Comparison of ENCODE assay signal across 8 cellular contexts in genomic region chr10:47553214-47553859, GRCh38. TPM values are rescaled to one million over a fixed set of nuclear protein-coding genes. Genes with fewer than 3 reads are reported as not detected.
DNase-seq lines count a peak whose midpoint lies in the region; ATAC-seq and TF ChIP-seq lines count a peak whose summit lies in the region.
"Not testable (repeated sequence)": the region's sequence is repeated elsewhere in the genome, so short reads cannot be mapped to it uniquely, and the experiment has no call there.

No MANE protein-coding gene starts in this region.

- DNase-seq in NCI-H1092 treated with DMSO at 0.1 percent for 48 hours (lab: John Stamatoyannopoulos, UW) (peak; percentile 72), SKM-1 treated with dmso at 0.1 percent for 144 hours (lab: John Stamatoyannopoulos, UW; ENCODE audit: unreplicated experiment) (peak; percentile 71), Right ventricle myocardium superior (peak; percentile 87), ovary (peak; percentile 73 to 87 (median 81)), thoracic aorta (ENCODE audit: low spot score) (peak; percentile 46)
- peak; percentile 76 for DNase-seq in activated naive CD8-positive, alpha-beta T cell treated with anti-CD3 and anti-CD28 coated beads, Interleukin-2, amount 10 ng/mL, durations not matched to agents 7 days and 5 days

- not testable (repeated sequence) for H3K4me1 Mint-ChIP-seq in activated naive CD8-positive, alpha-beta T cell treated with anti-CD3 and anti-CD28 coated beads, Interleukin-2, amount 10 ng/mL, durations not matched to agents 7 days and 5 days

- H3K9me3 Mint-ChIP-seq in activated naive CD8-positive, alpha-beta T cell treated with anti-CD3 and anti-CD28 coated beads, Interleukin-2, amount 10 ng/mL, durations not matched to agents 7 days and 5 days, result not testable (repeated sequence)

- peak overlapping the region; percentile 99 for H3K4me3 Mint-ChIP-seq in activated naive CD8-positive, alpha-beta T cell treated with anti-CD3 and anti-CD28 coated beads, Interleukin-2, amount 10 ng/mL, durations not matched to agents 7 days and 5 days

- H3K27ac ChIP-seq in ovary (peak overlapping the region in 1 of 2 donors; percentile 49), thoracic aorta (peak overlapping the region; percentile 80 to 85)

- H3K27me3 ChIP-seq in ovary; thoracic aorta (replicated peaks; ENCODE audit: insufficient read depth): not testable (repeated sequence)

- H3K36me3 Mint-ChIP-seq in activated naive CD8-positive, alpha-beta T cell treated with anti-CD3 and anti-CD28 coated beads, Interleukin-2, amount 10 ng/mL, durations not matched to agents 7 days and 5 days, result not testable (repeated sequence)

- H3K9me3 ChIP-seq in ovary, thoracic aorta: not testable (repeated sequence)

- TF ChIP-seq EP300 in ovary (IDR thresholded peaks at IDR 0.05), result not testable (repeated sequence)

- POLR2A ChIA-PET in activated naive CD8-positive, alpha-beta T cell treated with anti-CD3 and anti-CD28 coated beads, Interleukin-2, amount 10 ng/mL, durations not matched to agents 7 days and 5 days (lab: Charles Lee), result not testable (repeated sequence)

- peak; percentile 64 for TF ChIP-seq POLR2A in GM10847 (IDR thresholded peaks at IDR 0.05; ENCODE audit: extremely low read depth, insufficient read length)
- not testable (repeated sequence) for TF ChIP-seq POLR2A in ovary (IDR thresholded peaks at IDR 0.05)

- H3K4me3 ChIP-seq in ovary (peak overlapping the region; percentile 58), thoracic aorta (peak overlapping the region; percentile 75)

- H3K27ac Mint-ChIP-seq in activated naive CD8-positive, alpha-beta T cell treated with anti-CD3 and anti-CD28 coated beads, Interleukin-2, amount 10 ng/mL, durations not matched to agents 7 days and 5 days, result peak overlapping the region; percentile 97

- H3K27me3 Mint-ChIP-seq in activated naive CD8-positive, alpha-beta T cell treated with anti-CD3 and anti-CD28 coated beads, Interleukin-2, amount 10 ng/mL, durations not matched to agents 7 days and 5 days, result peaks cover 13% of the 10 kb centered on the region

- ATAC-seq in HG02642 (IDR thresholded peaks at IDR 0.05; ENCODE audit: poor library complexity, unreplicated experiment), result peak; percentile 96
- peak; percentile 87 for ATAC-seq in activated naive CD8-positive, alpha-beta T cell treated with anti-CD3 and anti-CD28 coated beads, Interleukin-2, amount 10 ng/mL, durations not matched to agents 7 days and 5 days (ENCODE audit: low read depth)
- peak; percentile 97 for ATAC-seq in Right ventricle myocardium superior (ENCODE audit: poor library complexity)
- ATAC-seq in thoracic aorta (ENCODE audit: insufficient number of reproducible peaks, low FRiP score, low read depth), result peak; percentile 89

- intact Hi-C loops in Right ventricle myocardium superior (cut with DNase I); ovary (cut with DNase I): not testable (repeated sequence)

- not testable (repeated sequence) for H3K36me3 ChIP-seq in ovary, thoracic aorta

- not testable (repeated sequence) for TF ChIP-seq CTCF in ovary (IDR thresholded peaks at IDR 0.05); thoracic aorta (IDR thresholded peaks at IDR 0.05)

- H3K4me1 ChIP-seq in ovary (ENCODE audit: insufficient read depth); thoracic aorta (ENCODE audit: control insufficient read depth in 1 of 2, low read depth in 2 of 2): not testable (repeated sequence)

- WGBS in ovary, 3 donors, result 0% methylated on average over 27 to 36 of the region's 60 CpGs

RNA-seq across cellular contexts. Expression of gene AGAP9, which starts 29.9 kb away (rescaled TPM):
- 1 to 10 TPM; 4.3 to 4.9 TPM for total RNA-seq in activated naive CD8-positive, alpha-beta T cell treated with anti-CD3 and anti-CD28 coated beads, Interleukin-2, amount 10 ng/mL, durations not matched to agents 7 days and 5 days
- total RNA-seq in Right ventricle myocardium superior (1.3 TPM), ovary (10 to 100 TPM in 2 of 7 donors, 1 to 10 TPM in 5; 1.3 to 11.3 (median 9.3) TPM), thoracic aorta (10 to 100 TPM in 1 of 2 donors, 1 to 10 TPM in 1; 8.9 to 13.9 TPM)
- 1 to 10 TPM; 5.0 to 6.9 TPM for polyA plus RNA-seq in ovary
